8 cellular contexts compared by ENCODE assay signal in the genomic region with DNA sequence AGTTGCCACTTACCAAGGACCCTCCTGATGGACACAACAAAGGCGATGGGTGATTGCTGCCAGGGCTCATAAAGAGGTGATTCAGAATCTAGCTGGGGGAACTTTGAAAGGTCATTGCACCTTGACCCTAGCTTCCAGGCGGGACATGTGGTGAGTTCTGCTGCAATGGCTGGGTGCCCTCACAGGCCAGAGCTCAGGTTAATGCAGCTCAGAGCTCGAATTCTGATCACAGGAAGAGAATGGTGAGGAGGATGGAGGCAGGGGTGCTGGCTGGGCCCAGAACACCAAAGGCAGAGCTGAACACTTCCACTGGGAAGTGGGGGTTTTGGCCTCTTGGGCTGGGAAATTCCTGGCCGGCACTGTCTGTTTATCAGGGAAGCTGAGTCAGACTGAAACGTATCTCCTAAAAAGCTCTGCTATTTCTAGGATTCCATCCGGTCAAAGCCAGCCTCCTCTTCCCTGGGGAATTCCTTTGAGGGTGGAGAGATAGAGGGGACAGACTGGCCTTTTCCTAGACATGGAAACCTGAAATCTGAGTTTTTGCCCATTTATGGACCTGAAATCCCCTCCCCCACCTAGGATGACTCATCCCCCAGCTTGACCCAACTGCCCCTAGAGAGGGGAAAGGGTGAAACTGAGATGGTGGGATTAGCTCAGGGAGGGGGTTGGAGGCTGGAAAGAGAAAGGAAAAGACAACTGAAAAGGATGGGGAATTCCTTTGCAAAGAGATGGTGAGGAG. TPM values are rescaled to one million over a fixed set of nuclear protein-coding genes. Genes with fewer than 3 reads are reported as not detected.
DNase-seq lines count a peak whose midpoint lies in the region; ATAC-seq and TF ChIP-seq lines count a peak whose summit lies in the region.

No MANE protein-coding gene starts in this region.

- H3K27ac Mint-ChIP-seq in progenitor cell of endocrine pancreas (peak overlapping the region; percentile 29), natural killer cell (peak overlapping the region in 1 of 2 donors; percentile 35)

- H3K4me3 Mint-ChIP-seq in progenitor cell of endocrine pancreas (ENCODE audit: low read depth) (peak overlapping the region; percentile 12), natural killer cell (no peak overlapping the region)

- H3K27me3 Mint-ChIP-seq in progenitor cell of endocrine pancreas (no peaks in the 10 kb centered on the region), natural killer cell (ENCODE audit: low read depth in 2 of 2) (no peaks in the 10 kb centered on the region)

- ATAC-seq in Right ventricle myocardium superior (ENCODE audit: poor library complexity) (peak; percentile 49), natural killer cell (no peak)

- H3K36me3 Mint-ChIP-seq in progenitor cell of endocrine pancreas (ENCODE audit: insufficient read depth): no peaks in the 10 kb centered on the region
- no peaks in the 10 kb centered on the region for H3K36me3 Mint-ChIP-seq in natural killer cell

- H3K4me1 Mint-ChIP-seq in progenitor cell of endocrine pancreas (ENCODE audit: low read depth) (peaks cover 24% of the 10 kb centered on the region), natural killer cell (peaks cover 34 to 54% of the 10 kb centered on the region in 2 donors)

- intact Hi-C loops in Right ventricle myocardium superior (cut with DNase I) (no loop called here), natural killer cell (cut with micrococcal nuclease) (no loop called here)

- DNase-seq in EL (peak; percentile 98), SK-N-DZ (ENCODE audit: low spot score) (peak; percentile 54), Right ventricle myocardium superior (no peak), progenitor cell of endocrine pancreas (ENCODE audit: low spot score, unreplicated experiment) (no peak), natural killer cell (no peak), T-helper 9 cell (no peak), NCI-H526 (lab: John Stamatoyannopoulos, UW) (no peak)
- DNase-seq in stimulated activated CD4-positive, alpha-beta T cell treated with anti-CD3 and anti-CD28 coated beads, Interleukin-2, amount 100 ng/mL, for 24 hours: no peak

- H3K9me3 Mint-ChIP-seq in progenitor cell of endocrine pancreas (ENCODE audit: low read depth) (no peaks in the 10 kb centered on the region), natural killer cell (no peaks in the 10 kb centered on the region)

- TF ChIP-seq CTCF in progenitor cell of endocrine pancreas (IDR thresholded peaks at IDR 0.05; ENCODE audit: unreplicated experiment) (no peak), natural killer cell (IDR thresholded peaks at IDR 0.05) (no peak)

RNA-seq across cellular contexts. Expression of gene NUAK2, which starts 27.2 kb away (rescaled TPM):
- polyA plus RNA-seq in SK-N-DZ (2014; cell fraction: cytosol; rRNA removed): 1.3 and 1.6 TPM in 2 replicates
- 0.13 and 0.60 TPM in 2 replicates for polyA plus RNA-seq in SK-N-DZ (2014; cell fraction: nucleus; rRNA removed)
- 1.2 TPM for total RNA-seq in Right ventricle myocardium superior
- 4.5 and 5.6 TPM in 2 replicates for total RNA-seq in progenitor cell of endocrine pancreas
- 10 to 100 TPM; 17.3 to 21.7 (median 21.5) TPM for total RNA-seq in natural killer cell

Comparison
In these comparisons a context has a peak if more than half of its experiments do, and no peak if none do; other contexts are left out.
1. DNase-seq: peak in EL (single experiment) and SK-N-DZ (single experiment); none in Right ventricle myocardium superior (single experiment), progenitor cell of endocrine pancreas (single experiment), stimulated activated CD4-positive, alpha-beta T cell treated with anti-CD3 and anti-CD28 coated beads, Interleukin-2, amount 100 ng/mL, for 24 hours (0 of 2), natural killer cell (single experiment), T-helper 9 cell (single experiment) and NCI-H526 (0 of 2).